In the genomic region with DNA sequence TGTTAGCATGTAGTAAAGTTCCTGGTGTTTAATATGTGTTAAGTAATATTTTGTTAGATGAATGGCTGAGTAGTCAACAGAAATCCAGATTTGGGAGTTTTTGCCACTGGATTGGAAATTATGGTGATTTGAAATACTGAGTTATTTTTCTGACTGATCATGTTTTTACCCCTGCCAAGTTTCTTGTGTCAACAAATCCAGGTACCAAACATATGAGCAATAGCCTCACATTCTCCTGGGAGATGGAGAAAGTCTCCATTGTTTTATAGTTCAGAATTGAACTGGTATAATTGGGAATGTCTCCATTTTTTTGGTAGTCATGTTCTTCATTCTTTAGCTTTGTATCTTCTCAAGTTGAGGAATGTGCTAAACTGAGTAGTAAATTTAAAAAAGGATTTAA, we compare ENCODE assay signal across 23 cellular contexts.
DNase-seq lines count a peak whose midpoint lies in the region; TF ChIP-seq lines count a peak whose summit lies in the region.
"Had no signal": no experiment of that assay in that cellular context is flagged by ENCODE, and none has a peak within 500 bp of the region (broad histone marks: within the 10 kb centered on the region; RNA-seq: fewer than 3 reads in every experiment).

No MANE protein-coding gene starts in this region.

- H3K27me3 ChIP-seq in ACC112 (ENCODE audit: insufficient read depth, low read length) (no peaks in the 10 kb centered on the region), mammary epithelial cell (ENCODE audit: insufficient read depth, low read length) (no peaks in the 10 kb centered on the region)

- H3K79me2 ChIP-seq in ACC112 (ENCODE audit: control insufficient read depth, insufficient read depth, low read length, unreplicated experiment) (no peaks in the 10 kb centered on the region), mammary epithelial cell (ENCODE audit: insufficient read depth, low read length) (no peaks in the 10 kb centered on the region)

- H3K9me3 ChIP-seq in mammary epithelial cell (replicated peaks; ENCODE audit: insufficient read depth, low read length), result no peaks in the 10 kb centered on the region
- H3K9me3 ChIP-seq: HAP-1 had no signal

- DNase-seq in mammary epithelial cell, result peak; percentile 4
- DNase-seq in epithelial cell of prostate (ENCODE audit: low read depth, low spot score), result peak; percentile 3
- DNase-seq in kidney tubule cell (ENCODE audit: low spot score), result peak; percentile 34
- DNase-seq in HuH-7.5 (ENCODE audit: low spot score), result no peak
- no peak for DNase-seq in cerebellar nuclear complex (lab: John Stamatoyannopoulos, UW)
- DNase-seq in HK-2 (ENCODE audit: unreplicated experiment), result no peak
- DNase-seq: 8988T; AML-193; C1 segment of cervical spinal cord; Calu3; CD8-positive, alpha-beta T cell; DMS153; KG1; MV-4-11; NCI-H1105 treated with DMSO at 0.1 percent for 48 hours; NCI-H2029 treated with DMSO at 0.1 percent for 48 hours; NCI-H345; NCI-H524; NCI-H82; Right ventricle myocardium superior had no signal

- H3K4me2 ChIP-seq in mammary epithelial cell (ENCODE audit: insufficient read depth, low read depth, low read length), result no peak overlapping the region
- H3K4me2 ChIP-seq: GM23338 had no signal

- H3K9ac ChIP-seq in mammary epithelial cell (ENCODE audit: insufficient read depth, low read length), result no peak overlapping the region

- no peak for TF ChIP-seq CTCF in mammary epithelial cell (conservative IDR thresholded peaks at IDR 0.05 in 1 of 2, IDR thresholded peaks at IDR 0.05 in 1 of 2; ENCODE audit: extremely low read depth in 1 of 2, insufficient read depth in 1 of 2, low read depth in 1 of 2, low read length in 2 of 2)

- H3K36me3 ChIP-seq in ACC112 (ENCODE audit: insufficient read depth, low read length), result no peaks in the 10 kb centered on the region
- no peaks in the 10 kb centered on the region for H3K36me3 ChIP-seq in mammary epithelial cell (ENCODE audit: insufficient read depth, low read length)
- H3K36me3 ChIP-seq: HAP-1 had no signal

- H3K27ac ChIP-seq in ACC112 (ENCODE audit: low read depth, low read length) (peak overlapping the region; percentile 88), mammary epithelial cell (ENCODE audit: insufficient read depth, low read depth, low read length) (no peak overlapping the region), epithelial cell of prostate (peak overlapping the region; percentile 6)

- H2AFZ ChIP-seq in ACC112 (ENCODE audit: low read length, unreplicated experiment) (no peak overlapping the region), mammary epithelial cell (ENCODE audit: low read depth, low read length) (no peak overlapping the region)
- H2AFZ ChIP-seq: GM23338 had no signal

- no TSS peak for BruUV-seq in mammary epithelial cell (replicated peaks; lab: Mats Ljungman, UMichigan)

- in situ Hi-C loops in mammary epithelial cell (cut with MboI; ENCODE audit: low sequenced_read_pairs in 2 of 2), result no loop called here

- H4K20me1 ChIP-seq in mammary epithelial cell (ENCODE audit: insufficient read depth, low read length), result no peaks in the 10 kb centered on the region

- H3K4me3 ChIP-seq in ACC112 (ENCODE audit: low read depth, low read length) (peak overlapping the region; percentile 42; the same call in 1 of the 2 replicates), mammary epithelial cell (replicated peaks in 1 of 3; ENCODE audit: insufficient read depth in 1 of 3, low read depth in 2 of 3, low read length in 3 of 3) (no peak overlapping the region)
- H3K4me3 ChIP-seq: GM23338, HAP-1 had no signal

- intact Hi-C loops in mammary epithelial cell (cut with micrococcal nuclease), result no loop called here

- CTCF ChIA-PET in mammary epithelial cell (lab: Charles Lee; ENCODE audit: low non-redundant PET), result no interaction called here

- H3K4me1 ChIP-seq in ACC112 (ENCODE audit: control insufficient read depth, insufficient read depth, low read length, unreplicated experiment) (peaks cover 24% of the 10 kb centered on the region), mammary epithelial cell (ENCODE audit: insufficient read depth, low read length) (no peaks in the 10 kb centered on the region)
- H3K4me1 ChIP-seq: HAP-1 had no signal

- dilution Hi-C loops in mammary epithelial cell (cut with HindIII; ENCODE audit: low sequenced_read_pairs), result no loop called here

Comparison
In these comparisons a context has a peak if more than half of its experiments do, and no peak if none do; other contexts are left out.
1. DNase-seq: peak in mammary epithelial cell (single experiment), epithelial cell of prostate (single experiment) and kidney tubule cell (single experiment); none in HuH-7.5 (single experiment), cerebellar nuclear complex (0 of 2) and HK-2 (single experiment).